ENCODE assay signal across 20 cellular contexts in genomic region chr5:53871050-53871449, GRCh38.
DNase-seq lines count a peak whose midpoint lies in the region; ATAC-seq and TF ChIP-seq lines count a peak whose summit lies in the region.
"Had no signal": no experiment of that assay in that cellular context is flagged by ENCODE, and none has a peak within 500 bp of the region (broad histone marks: within the 10 kb centered on the region; RNA-seq: fewer than 3 reads in every experiment).

No MANE protein-coding gene starts in this region.

- dilution Hi-C loops in IMR-90 (cut with HindIII; ENCODE audit: low sequenced_read_pairs, unreplicated experiment) = no loop called here
- dilution Hi-C loops in mammary epithelial cell (cut with HindIII; ENCODE audit: low sequenced_read_pairs) = no loop called here

- H3K4me2 ChIP-seq in IMR-90 (ENCODE audit: low read depth, low read length) (no peak overlapping the region), mammary epithelial cell (ENCODE audit: insufficient read depth, low read depth, low read length) (no peak overlapping the region)
- H3K4me2 ChIP-seq: KMS-11 had no signal

- H3K27ac ChIP-seq in IMR-90 (ENCODE audit: insufficient read depth, low read length) = no peak overlapping the region
- no peak overlapping the region for H3K27ac ChIP-seq in mammary epithelial cell (ENCODE audit: insufficient read depth, low read depth, low read length)
- no peak overlapping the region for H3K27ac ChIP-seq in gastroesophageal sphincter
- H3K27ac ChIP-seq: KMS-11, upper lobe of left lung had no signal

- no peak overlapping the region for H3K27ac Mint-ChIP-seq in activated naive CD8-positive, alpha-beta T cell treated with anti-CD3 and anti-CD28 coated beads, Interleukin-2, amount 50 U/mL, for 24 hours
- H3K27ac Mint-ChIP-seq: activated naive CD8-positive, alpha-beta T cell; CD4-positive, alpha-beta T cell; memory B cell had no signal

- H2BK15ac ChIP-seq in IMR-90 (ENCODE audit: low read depth, low read length) = no peak overlapping the region

- DNase-seq in EH (ENCODE audit: low read depth) = peak; percentile 7
- no peak for DNase-seq in IMR-90
- peak; percentile 3 for DNase-seq in mammary epithelial cell
- DNase-seq in left lobe of liver (ENCODE audit: low spot score) = no peak
- DNase-seq in NCI-H345 treated with DMSO at 0.1 percent for 48 hours (lab: John Stamatoyannopoulos, UW; ENCODE audit: unreplicated experiment) = no peak
- DNase-seq in NCI-H2107 (lab: John Stamatoyannopoulos, UW) = no peak
- no peak for DNase-seq in activated naive CD8-positive, alpha-beta T cell treated with anti-CD3 and anti-CD28 coated beads, Interleukin-2, amount 50 U/mL, for 24 hours
- DNase-seq: activated CD4-positive, alpha-beta T cell treated with anti-CD3 and anti-CD28 coated beads for 4 hours; activated T-cell treated with anti-CD3 and anti-CD28 coated beads for 4 hours; CD4-positive, alpha-beta T cell; cerebellar nuclear complex; NCI-H1694; RPMI8226; stimulated activated CD4-positive, alpha-beta T cell treated with anti-CD3 and anti-CD28 coated beads, Interleukin-4, amount 100 ng/mL, for 1 hour; upper lobe of left lung had no signal

- H2AK9ac ChIP-seq in IMR-90 (replicated peaks; ENCODE audit: low read depth, low read length, poor library complexity) = no peak overlapping the region

- H3K9me1 ChIP-seq in IMR-90 (ENCODE audit: insufficient read depth, low read length) = no peaks in the 10 kb centered on the region

- WGBS in IMR-90 (ENCODE audit: extremely low coverage in 2 of 2, insufficient read length in 1 of 2), 2 experiments = 90% methylated on average over 2 of the region's 5 CpGs; no CpG with 5 or more reads in 1 of the 2 experiments
- WGBS in mammary epithelial cell (ENCODE audit: low coverage, missing lambda C conversion rate) = 84% methylated on average over 5 of the region's 5 CpGs
- WGBS in gastroesophageal sphincter (ENCODE audit: low coverage in 1 of 2), 2 donors = 77 to 80% methylated on average over 5 of the region's 5 CpGs

- H3K9ac ChIP-seq in IMR-90 (ENCODE audit: low read depth, low read length) (no peak overlapping the region), mammary epithelial cell (ENCODE audit: insufficient read depth, low read length) (no peak overlapping the region)
- H3K9ac ChIP-seq: KMS-11 had no signal

- no peaks in the 10 kb centered on the region for H3K79me1 ChIP-seq in IMR-90 (ENCODE audit: low read depth in 1 of 2, low read length in 2 of 2)

- no peak overlapping the region for H2AK5ac ChIP-seq in IMR-90 (ENCODE audit: low read depth, low read length)

- TF ChIP-seq CTCF in IMR-90 (conservative IDR thresholded peaks at IDR 0.05; ENCODE audit: low read depth, low read length) = 0 out of 2 replicates have a peak, but pooled peaks have one; percentile 19
- peak in 1 of 2 donors; percentile 14 for TF ChIP-seq CTCF in mammary epithelial cell (conservative IDR thresholded peaks at IDR 0.05 in 1 of 2, IDR thresholded peaks at IDR 0.05 in 1 of 2; ENCODE audit: extremely low read depth in 1 of 2, insufficient read depth in 1 of 2, low read depth in 1 of 2, low read length in 2 of 2)
- TF ChIP-seq CTCF in gastroesophageal sphincter (IDR thresholded peaks at IDR 0.05) = no peak

- POLR2A ChIA-PET in IMR-90 (lab: Charles Lee; ENCODE audit: unreplicated experiment) = no interaction called here

- intact Hi-C loops in IMR-90 (cut with micrococcal nuclease) (loop anchor here (5.0 to 10.0 kb wide), 2 partner anchors 346 to 606 kb away; no protein-coding TSS in a partner anchor), mammary epithelial cell (cut with micrococcal nuclease) (loop anchor here (1.0 to 2.0 kb wide), 2 partner anchors 347 to 388 kb away; no protein-coding TSS in a partner anchor)

- H3K36me3 ChIP-seq in IMR-90 (ENCODE audit: control insufficient read depth, insufficient read depth, low read length) (no peaks in the 10 kb centered on the region), mammary epithelial cell (ENCODE audit: insufficient read depth, low read length) (no peaks in the 10 kb centered on the region), gastroesophageal sphincter (no peaks in the 10 kb centered on the region)
- H3K36me3 ChIP-seq: upper lobe of left lung had no signal

- H3K4me3 ChIP-seq in IMR-90 (ENCODE audit: insufficient read depth, low read depth, low read length) (no peak overlapping the region), mammary epithelial cell (replicated peaks in 1 of 3; ENCODE audit: insufficient read depth in 1 of 3, low read depth in 2 of 3, low read length in 3 of 3) (no peak overlapping the region), gastroesophageal sphincter (no peak overlapping the region)
- H3K4me3 ChIP-seq: upper lobe of left lung had no signal

- H3K9me3 ChIP-seq in IMR-90 (ENCODE audit: control insufficient read depth, insufficient read depth, low read length) (no peaks in the 10 kb centered on the region; the same call in 1 of the 2 replicates), mammary epithelial cell (replicated peaks; ENCODE audit: insufficient read depth, low read length) (no peaks in the 10 kb centered on the region), gastroesophageal sphincter (no peaks in the 10 kb centered on the region)
- H3K9me3 ChIP-seq: upper lobe of left lung had no signal

- no peak overlapping the region for H3K23ac ChIP-seq in IMR-90 (ENCODE audit: low read depth, low read length)

- no peak overlapping the region for H3K56ac ChIP-seq in IMR-90 (ENCODE audit: extremely low read depth, insufficient read depth, low read length)

- no peak overlapping the region for H2BK120ac ChIP-seq in IMR-90 (ENCODE audit: low read depth, low read length)

- no peak overlapping the region for H3K14ac ChIP-seq in IMR-90 (replicated peaks; ENCODE audit: low read depth, low read length)

- H2AFZ ChIP-seq in IMR-90 (replicated peaks; ENCODE audit: low read length, poor library complexity) (no peak overlapping the region), mammary epithelial cell (ENCODE audit: low read depth, low read length) (no peak overlapping the region)

- no peaks in the 10 kb centered on the region for H3K4me1 Mint-ChIP-seq in activated naive CD8-positive, alpha-beta T cell treated with anti-CD3 and anti-CD28 coated beads, Interleukin-2, amount 50 U/mL, for 24 hours
- H3K4me1 Mint-ChIP-seq: memory B cell had no signal

- no peaks in the 10 kb centered on the region for H3K36me3 Mint-ChIP-seq in activated naive CD8-positive, alpha-beta T cell treated with anti-CD3 and anti-CD28 coated beads, Interleukin-2, amount 50 U/mL, for 24 hours (ENCODE audit: low read depth)
- H3K36me3 Mint-ChIP-seq: activated naive CD8-positive, alpha-beta T cell; memory B cell had no signal

- no peak overlapping the region for H2BK20ac ChIP-seq in IMR-90 (ENCODE audit: low read depth, low read length)

- TF ChIP-seq RAD21 in IMR-90 (IDR thresholded peaks at IDR 0.05; ENCODE audit: low read length) = peak; percentile 34; the same call in 1 of the 2 replicates

- no peak overlapping the region for H3K18ac ChIP-seq in IMR-90 (ENCODE audit: low read depth, low read length)

- no peak overlapping the region for H3K4ac ChIP-seq in IMR-90 (ENCODE audit: low read depth, low read length)

- BruUV-seq in IMR-90 (replicated peaks; lab: Mats Ljungman, UMichigan) (no TSS peak), mammary epithelial cell (replicated peaks; lab: Mats Ljungman, UMichigan) (no TSS peak)

- peaks cover 4% of the 10 kb centered on the region for H3K9me3 Mint-ChIP-seq in activated naive CD8-positive, alpha-beta T cell treated with anti-CD3 and anti-CD28 coated beads, Interleukin-2, amount 50 U/mL, for 24 hours
- H3K9me3 Mint-ChIP-seq: CD4-positive, alpha-beta T cell had no signal

- no peak for TF ChIP-seq POLR2A in IMR-90 (IDR thresholded peaks at IDR 0.05; ENCODE audit: low read depth, low read length)
- no peak for TF ChIP-seq POLR2A in gastroesophageal sphincter (IDR thresholded peaks at IDR 0.05)

- H4K5ac ChIP-seq in IMR-90 (ENCODE audit: low read depth, low read length) = no peak overlapping the region

- H3K79me2 ChIP-seq in mammary epithelial cell (ENCODE audit: insufficient read depth, low read length) = no peaks in the 10 kb centered on the region

- H3K27me3 ChIP-seq in IMR-90 (ENCODE audit: control insufficient read depth, insufficient read depth, low read length) (no peaks in the 10 kb centered on the region; the same call in 1 of the 2 replicates), mammary epithelial cell (ENCODE audit: insufficient read depth, low read length) (no peaks in the 10 kb centered on the region), gastroesophageal sphincter (no peaks in the 10 kb centered on the region)
- H3K27me3 ChIP-seq: upper lobe of left lung had no signal

- in situ Hi-C loops in IMR-90 (cut with MboI; ENCODE audit: low sequenced_read_pairs) = no loop called here
- in situ Hi-C loops in mammary epithelial cell (cut with MboI; ENCODE audit: low sequenced_read_pairs in 2 of 2) = no loop called here

- no peak for ATAC-seq in IMR-90 (ENCODE audit: low read depth)
- peak; percentile 53 for ATAC-seq in left lobe of liver
- no peak for ATAC-seq in gastroesophageal sphincter
- ATAC-seq in activated naive CD8-positive, alpha-beta T cell treated with anti-CD3 and anti-CD28 coated beads, Interleukin-2, amount 50 U/mL, for 24 hours = no peak
- ATAC-seq: sciatic nerve had no signal

- CTCF ChIA-PET in IMR-90 (lab: Yijun Ruan, JAX) = interaction anchor here (0.5 to 0.7 kb wide), 2 partner anchors 390 to 847 kb away, joined by 3 read pairs; no protein-coding TSS in a partner anchor
- CTCF ChIA-PET in mammary epithelial cell (lab: Charles Lee; ENCODE audit: low non-redundant PET) = interaction anchor here (0.5 kb wide), 1 partner anchor 169 kb away, joined by 3 read pairs; no protein-coding TSS in a partner anchor

- H3K4me1 ChIP-seq in IMR-90 (ENCODE audit: control insufficient read depth, insufficient read depth, low read length) = no peaks in the 10 kb centered on the region
- no peaks in the 10 kb centered on the region for H3K4me1 ChIP-seq in mammary epithelial cell (ENCODE audit: insufficient read depth, low read length)
- no peaks in the 10 kb centered on the region for H3K4me1 ChIP-seq in gastroesophageal sphincter
- H3K4me1 ChIP-seq: upper lobe of left lung had no signal

- no peak overlapping the region for H4K91ac ChIP-seq in IMR-90 (ENCODE audit: insufficient read depth, low read depth, low read length)

- no peak overlapping the region for H3K4me3 Mint-ChIP-seq in activated naive CD8-positive, alpha-beta T cell treated with anti-CD3 and anti-CD28 coated beads, Interleukin-2, amount 50 U/mL, for 24 hours
- H3K4me3 Mint-ChIP-seq: activated naive CD8-positive, alpha-beta T cell; CD4-positive, alpha-beta T cell; memory B cell had no signal

- peaks cover 3% of the 10 kb centered on the region for H3K27me3 Mint-ChIP-seq in activated naive CD8-positive, alpha-beta T cell treated with anti-CD3 and anti-CD28 coated beads, Interleukin-2, amount 50 U/mL, for 24 hours

- H4K8ac ChIP-seq in IMR-90 (ENCODE audit: low read depth in 2 of 2, low read length in 2 of 2) = no peak overlapping the region

- no peak overlapping the region for H2BK5ac ChIP-seq in IMR-90 (ENCODE audit: low read depth, low read length, poor library complexity, severe bottlenecking)

- H4K20me1 ChIP-seq in IMR-90 (ENCODE audit: insufficient read depth, low read length) (no peaks in the 10 kb centered on the region), mammary epithelial cell (ENCODE audit: insufficient read depth, low read length) (no peaks in the 10 kb centered on the region)

- no peak for TF ChIP-seq EP300 in gastroesophageal sphincter (IDR thresholded peaks at IDR 0.05)

TF ChIP-seq in IMR-90, 13 proteins besides CTCF, POLR2A, EP300 and RAD21 (continues in another document):
- no peak for TF ChIP-seq CHD1 (IDR thresholded peaks at IDR 0.05; ENCODE audit: low read depth, low read length)

Comparison
In these comparisons a context has a peak if more than half of its experiments do, and no peak if none do; other contexts are left out.
1. DNase-seq: peak in EH (single experiment) and mammary epithelial cell (single experiment); none in IMR-90 (single experiment), left lobe of liver (single experiment), NCI-H345 treated with DMSO at 0.1 percent for 48 hours (single experiment), NCI-H2107 (single experiment) and activated naive CD8-positive, alpha-beta T cell treated with anti-CD3 and anti-CD28 coated beads, Interleukin-2, amount 50 U/mL, for 24 hours (single experiment).